Comparison of ENCODE assay signal across 1 cellular context in the genomic region with DNA sequence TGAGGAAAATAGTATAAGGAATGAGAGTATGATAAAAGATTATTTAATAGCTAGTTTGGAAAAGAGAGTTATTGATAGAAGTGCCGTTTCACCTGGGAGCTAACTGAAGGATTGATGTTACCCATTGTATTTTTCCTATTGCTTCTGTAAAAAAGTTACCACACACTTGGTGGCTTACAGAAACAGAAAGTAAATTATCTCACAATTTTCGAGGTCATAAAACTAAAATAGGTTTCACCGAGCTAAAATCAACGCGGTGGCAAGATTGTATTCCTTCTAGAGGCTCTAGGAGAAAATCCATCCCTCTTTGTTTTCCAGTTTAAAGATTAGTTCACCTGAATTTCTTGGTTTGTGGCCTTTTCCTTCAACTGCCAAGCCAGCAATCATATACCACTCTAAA.
TF ChIP-seq lines count a peak whose summit lies in the region.

No MANE protein-coding gene starts in this region.

TF ChIP-seq in HCT116, 20 proteins besides CTCF, POLR2A, EP300 and RAD21:
- TF ChIP-seq, protein P1, sequence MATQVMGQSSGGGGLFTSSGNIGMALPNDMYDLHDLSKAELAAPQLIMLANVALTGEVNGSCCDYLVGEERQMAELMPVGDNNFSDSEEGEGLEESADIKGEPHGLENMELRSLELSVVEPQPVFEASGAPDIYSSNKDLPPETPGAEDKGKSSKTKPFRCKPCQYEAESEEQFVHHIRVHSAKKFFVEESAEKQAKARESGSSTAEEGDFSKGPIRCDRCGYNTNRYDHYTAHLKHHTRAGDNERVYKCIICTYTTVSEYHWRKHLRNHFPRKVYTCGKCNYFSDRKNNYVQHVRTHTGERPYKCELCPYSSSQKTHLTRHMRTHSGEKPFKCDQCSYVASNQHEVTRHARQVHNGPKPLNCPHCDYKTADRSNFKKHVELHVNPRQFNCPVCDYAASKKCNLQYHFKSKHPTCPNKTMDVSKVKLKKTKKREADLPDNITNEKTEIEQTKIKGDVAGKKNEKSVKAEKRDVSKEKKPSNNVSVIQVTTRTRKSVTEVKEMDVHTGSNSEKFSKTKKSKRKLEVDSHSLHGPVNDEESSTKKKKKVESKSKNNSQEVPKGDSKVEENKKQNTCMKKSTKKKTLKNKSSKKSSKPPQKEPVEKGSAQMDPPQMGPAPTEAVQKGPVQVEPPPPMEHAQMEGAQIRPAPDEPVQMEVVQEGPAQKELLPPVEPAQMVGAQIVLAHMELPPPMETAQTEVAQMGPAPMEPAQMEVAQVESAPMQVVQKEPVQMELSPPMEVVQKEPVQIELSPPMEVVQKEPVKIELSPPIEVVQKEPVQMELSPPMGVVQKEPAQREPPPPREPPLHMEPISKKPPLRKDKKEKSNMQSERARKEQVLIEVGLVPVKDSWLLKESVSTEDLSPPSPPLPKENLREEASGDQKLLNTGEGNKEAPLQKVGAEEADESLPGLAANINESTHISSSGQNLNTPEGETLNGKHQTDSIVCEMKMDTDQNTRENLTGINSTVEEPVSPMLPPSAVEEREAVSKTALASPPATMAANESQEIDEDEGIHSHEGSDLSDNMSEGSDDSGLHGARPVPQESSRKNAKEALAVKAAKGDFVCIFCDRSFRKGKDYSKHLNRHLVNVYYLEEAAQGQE (IDR thresholded peaks at IDR 0.05; ENCODE audit: low read depth), result no peak
- TF ChIP-seq POLR2AphosphoS5 (IDR thresholded peaks at IDR 0.05; ENCODE audit: low read depth, low read length), result no peak
- no peak for TF ChIP-seq EZH2phosphoT487 (IDR thresholded peaks at IDR 0.05; ENCODE audit: borderline replicate concordance)
- TF ChIP-seq TCF7L2 (IDR thresholded peaks at IDR 0.05; ENCODE audit: borderline replicate concordance, extremely low read depth, insufficient read depth, insufficient read length), result no peak
- no peak for TF ChIP-seq FOSL1 (IDR thresholded peaks at IDR 0.05; ENCODE audit: low read depth)
- TF ChIP-seq, protein P2, sequence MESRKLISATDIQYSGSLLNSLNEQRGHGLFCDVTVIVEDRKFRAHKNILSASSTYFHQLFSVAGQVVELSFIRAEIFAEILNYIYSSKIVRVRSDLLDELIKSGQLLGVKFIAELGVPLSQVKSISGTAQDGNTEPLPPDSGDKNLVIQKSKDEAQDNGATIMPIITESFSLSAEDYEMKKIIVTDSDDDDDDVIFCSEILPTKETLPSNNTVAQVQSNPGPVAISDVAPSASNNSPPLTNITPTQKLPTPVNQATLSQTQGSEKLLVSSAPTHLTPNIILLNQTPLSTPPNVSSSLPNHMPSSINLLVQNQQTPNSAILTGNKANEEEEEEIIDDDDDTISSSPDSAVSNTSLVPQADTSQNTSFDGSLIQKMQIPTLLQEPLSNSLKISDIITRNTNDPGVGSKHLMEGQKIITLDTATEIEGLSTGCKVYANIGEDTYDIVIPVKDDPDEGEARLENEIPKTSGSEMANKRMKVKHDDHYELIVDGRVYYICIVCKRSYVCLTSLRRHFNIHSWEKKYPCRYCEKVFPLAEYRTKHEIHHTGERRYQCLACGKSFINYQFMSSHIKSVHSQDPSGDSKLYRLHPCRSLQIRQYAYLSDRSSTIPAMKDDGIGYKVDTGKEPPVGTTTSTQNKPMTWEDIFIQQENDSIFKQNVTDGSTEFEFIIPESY (IDR thresholded peaks at IDR 0.05; ENCODE audit: extremely low read depth, insufficient replicate concordance, low read length), result no peak
- no peak for TF ChIP-seq CBX3 (IDR thresholded peaks at IDR 0.05; ENCODE audit: low read depth)
- TF ChIP-seq SP1 (IDR thresholded peaks at IDR 0.05; ENCODE audit: low read depth), result no peak
- TF ChIP-seq, protein P3, sequence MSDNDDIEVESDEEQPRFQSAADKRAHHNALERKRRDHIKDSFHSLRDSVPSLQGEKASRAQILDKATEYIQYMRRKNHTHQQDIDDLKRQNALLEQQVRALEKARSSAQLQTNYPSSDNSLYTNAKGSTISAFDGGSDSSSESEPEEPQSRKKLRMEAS (IDR thresholded peaks at IDR 0.05), result no peak
- no peak for TF ChIP-seq ELF1 (IDR thresholded peaks at IDR 0.05; ENCODE audit: borderline replicate concordance, low read depth)
- no peak for TF ChIP-seq CEBPB (IDR thresholded peaks at IDR 0.05; ENCODE audit: low read depth)
- no peak for TF ChIP-seq JUND (IDR thresholded peaks at IDR 0.05)
- no peak for TF ChIP-seq EZH2 (IDR thresholded peaks at IDR 0.05)
- no peak for TF ChIP-seq EGR1 (IDR thresholded peaks at IDR 0.05; ENCODE audit: low read depth)
- no peak for TF ChIP-seq ZNF274 (IDR thresholded peaks at IDR 0.05; ENCODE audit: low read depth, low read length)
- TF ChIP-seq, protein P4, sequence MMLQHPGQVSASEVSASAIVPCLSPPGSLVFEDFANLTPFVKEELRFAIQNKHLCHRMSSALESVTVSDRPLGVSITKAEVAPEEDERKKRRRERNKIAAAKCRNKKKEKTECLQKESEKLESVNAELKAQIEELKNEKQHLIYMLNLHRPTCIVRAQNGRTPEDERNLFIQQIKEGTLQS (IDR thresholded peaks at IDR 0.05), result no peak
- TF ChIP-seq ZFX (IDR thresholded peaks at IDR 0.05), result no peak
